In the genomic region with DNA sequence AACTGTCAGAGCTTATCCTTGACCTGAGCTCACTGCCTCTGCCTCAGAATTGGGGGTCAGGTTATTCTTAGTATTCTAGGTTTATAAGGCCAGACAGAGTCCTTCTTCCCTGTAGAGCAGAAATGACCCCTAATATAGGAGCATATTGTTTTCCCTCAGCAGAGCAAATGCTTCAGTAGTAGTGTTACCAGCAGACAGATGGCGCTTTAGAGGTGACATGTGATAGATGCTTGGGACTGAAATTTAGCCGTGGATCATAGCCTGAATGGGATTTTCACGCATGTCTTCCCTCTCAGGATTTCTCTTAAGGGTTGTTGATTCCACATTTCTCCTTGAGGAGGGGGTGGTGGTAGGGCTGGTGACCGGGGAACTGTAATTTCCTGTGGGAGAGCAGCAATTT, we compare ENCODE assay signal across 1 cellular context.
TF ChIP-seq lines count a peak whose summit lies in the region.

No MANE protein-coding gene starts in this region.

TF ChIP-seq in GM12878, 131 proteins besides CTCF, POLR2A, EP300 and RAD21 (continued from another document):
- TF ChIP-seq, protein P1, sequence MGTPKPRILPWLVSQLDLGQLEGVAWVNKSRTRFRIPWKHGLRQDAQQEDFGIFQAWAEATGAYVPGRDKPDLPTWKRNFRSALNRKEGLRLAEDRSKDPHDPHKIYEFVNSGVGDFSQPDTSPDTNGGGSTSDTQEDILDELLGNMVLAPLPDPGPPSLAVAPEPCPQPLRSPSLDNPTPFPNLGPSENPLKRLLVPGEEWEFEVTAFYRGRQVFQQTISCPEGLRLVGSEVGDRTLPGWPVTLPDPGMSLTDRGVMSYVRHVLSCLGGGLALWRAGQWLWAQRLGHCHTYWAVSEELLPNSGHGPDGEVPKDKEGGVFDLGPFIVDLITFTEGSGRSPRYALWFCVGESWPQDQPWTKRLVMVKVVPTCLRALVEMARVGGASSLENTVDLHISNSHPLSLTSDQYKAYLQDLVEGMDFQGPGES (IDR thresholded peaks at IDR 0.05), result no peak
- TF ChIP-seq CBX3 (IDR thresholded peaks at IDR 0.05; ENCODE audit: borderline replicate concordance, low read depth) (no peak), ZZZ3 (IDR thresholded peaks at IDR 0.05; ENCODE audit: control insufficient read depth, insufficient read length, low read depth) (no peak)
- TF ChIP-seq, protein P2, sequence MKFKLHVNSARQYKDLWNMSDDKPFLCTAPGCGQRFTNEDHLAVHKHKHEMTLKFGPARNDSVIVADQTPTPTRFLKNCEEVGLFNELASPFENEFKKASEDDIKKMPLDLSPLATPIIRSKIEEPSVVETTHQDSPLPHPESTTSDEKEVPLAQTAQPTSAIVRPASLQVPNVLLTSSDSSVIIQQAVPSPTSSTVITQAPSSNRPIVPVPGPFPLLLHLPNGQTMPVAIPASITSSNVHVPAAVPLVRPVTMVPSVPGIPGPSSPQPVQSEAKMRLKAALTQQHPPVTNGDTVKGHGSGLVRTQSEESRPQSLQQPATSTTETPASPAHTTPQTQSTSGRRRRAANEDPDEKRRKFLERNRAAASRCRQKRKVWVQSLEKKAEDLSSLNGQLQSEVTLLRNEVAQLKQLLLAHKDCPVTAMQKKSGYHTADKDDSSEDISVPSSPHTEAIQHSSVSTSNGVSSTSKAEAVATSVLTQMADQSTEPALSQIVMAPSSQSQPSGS (IDR thresholded peaks at IDR 0.05; ENCODE audit: low read length), result no peak
- TF ChIP-seq, protein P3, sequence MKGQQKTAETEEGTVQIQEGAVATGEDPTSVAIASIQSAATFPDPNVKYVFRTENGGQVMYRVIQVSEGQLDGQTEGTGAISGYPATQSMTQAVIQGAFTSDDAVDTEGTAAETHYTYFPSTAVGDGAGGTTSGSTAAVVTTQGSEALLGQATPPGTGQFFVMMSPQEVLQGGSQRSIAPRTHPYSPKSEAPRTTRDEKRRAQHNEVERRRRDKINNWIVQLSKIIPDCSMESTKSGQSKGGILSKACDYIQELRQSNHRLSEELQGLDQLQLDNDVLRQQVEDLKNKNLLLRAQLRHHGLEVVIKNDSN (IDR thresholded peaks at IDR 0.05; ENCODE audit: borderline replicate concordance, extremely low read length, insufficient read depth, low read depth, low read length), result no peak
TF ChIP-seq in GM12878: peak in this region for 1.
